In the genomic region with DNA sequence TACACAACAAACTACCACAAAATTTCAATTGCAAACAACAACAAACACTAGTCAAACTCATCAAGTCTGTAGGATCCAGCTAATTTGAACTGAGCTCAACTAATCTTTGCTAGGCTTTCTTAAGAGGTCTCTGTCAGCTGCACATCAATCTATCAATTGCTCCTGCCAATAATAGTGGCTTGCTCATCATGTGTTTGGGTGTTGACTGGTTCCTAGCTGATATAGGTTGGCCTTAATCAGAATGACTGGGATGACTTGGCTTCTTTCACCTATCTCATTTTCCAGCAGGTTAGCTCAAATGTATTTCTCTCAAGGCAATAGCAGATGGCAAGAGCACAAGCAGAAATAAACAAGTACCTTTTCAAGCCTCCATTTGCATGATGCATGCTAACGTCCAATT, we compare ENCODE assay signal across 16 cellular contexts.
DNase-seq lines count a peak whose midpoint lies in the region; ATAC-seq, FAIRE-seq and TF ChIP-seq lines count a peak whose summit lies in the region.
"Had no signal": no experiment of that assay in that cellular context is flagged by ENCODE, and none has a peak within 500 bp of the region (broad histone marks: within the 10 kb centered on the region; RNA-seq: fewer than 3 reads in every experiment).

No MANE protein-coding gene starts in this region.

- no peak for TF ChIP-seq CTCF in WTC11 (IDR thresholded peaks at IDR 0.05)

- H3K9me3 Mint-ChIP-seq in WTC11 = peaks cover 13% of the 10 kb centered on the region

- no peak for ATAC-seq in WTC11
- ATAC-seq: GM12878 had no signal

- no peak overlapping the region for H3K4me3 Mint-ChIP-seq in WTC11
- H3K4me3 Mint-ChIP-seq: CD14-positive monocyte; CD4-positive, alpha-beta memory T cell had no signal

- H3K4me1 Mint-ChIP-seq in WTC11 = 0 out of 2 replicates have a peak, but pooled peaks cover 5% of the 10 kb centered on the region
- H3K4me1 Mint-ChIP-seq: CD14-positive monocyte; CD4-positive, alpha-beta memory T cell had no signal

- no peaks in the 10 kb centered on the region for H3K27me3 Mint-ChIP-seq in WTC11 (ENCODE audit: low read depth)

- DNase-seq in DMS 273 (lab: John Stamatoyannopoulos, UW; ENCODE audit: unreplicated experiment) (peak; percentile 88), NCI-H2171 (lab: John Stamatoyannopoulos, UW) (peak; percentile 39), NCI-H524 treated with DMSO at 0.1 percent for 48 hours (lab: John Stamatoyannopoulos, UW) (peak; percentile 44), erythroblast (lab: John Stamatoyannopoulos, UW) (peak; percentile 66 to 73), mesenteric fat pad (ENCODE audit: low spot score) (no peak), GM12891 (ENCODE audit: insufficient read length, low spot score) (no peak), WTC11 (ENCODE audit: low spot score) (no peak)
- DNase-seq: 8988T; CD4-positive, alpha-beta memory T cell; DMS53; DND-41; EL; GM23248 had no signal

- POLR2A ChIA-PET in WTC11 (lab: Charles Lee) = no interaction called here

- CTCF ChIA-PET in WTC11 (lab: Charles Lee) = interaction anchor here (1.1 to 1.5 kb wide), 2 partner anchors 57 to 73 kb away, joined by 3 to 4 read pairs; no protein-coding TSS in a partner anchor

- no peak overlapping the region for H3K27ac Mint-ChIP-seq in WTC11
- H3K27ac Mint-ChIP-seq: CD4-positive, alpha-beta memory T cell had no signal

- TF ChIP-seq POLR2A in erythroblast (IDR thresholded peaks at IDR 0.05; ENCODE audit: low read length) (no peak), GM12891 (IDR thresholded peaks at IDR 0.05; ENCODE audit: low read depth, low read length) (no peak)

- H3K36me3 Mint-ChIP-seq in WTC11 = no peaks in the 10 kb centered on the region
- H3K36me3 Mint-ChIP-seq: CD14-positive monocyte; CD4-positive, alpha-beta memory T cell had no signal

- no peak for FAIRE-seq in GM12891 (lab: Jason Lieb, UNC)
- FAIRE-seq: GM12878, GM19239 had no signal

TF ChIP-seq in GM12891, 5 proteins besides CTCF, POLR2A, EP300 and RAD21:
- TF ChIP-seq POLR2AphosphoS5 (IDR thresholded peaks at IDR 0.05; ENCODE audit: low read depth, low read length) (no peak), POU2F2 (IDR thresholded peaks at IDR 0.05; ENCODE audit: low read depth, low read length) (no peak), SPI1 (IDR thresholded peaks at IDR 0.05; ENCODE audit: low read depth, low read length) (no peak), PAX5 (IDR thresholded peaks at IDR 0.05; ENCODE audit: insufficient read depth, low read length, severe bottlenecking) (no peak), TAF1 (IDR thresholded peaks at IDR 0.05; ENCODE audit: low read depth, low read length) (no peak)
TF ChIP-seq in GM12891: peak in this region for 0.

TF ChIP-seq in WTC11, 78 proteins besides CTCF, POLR2A, EP300 and RAD21 (continues in another document):
- TF ChIP-seq NFATC4 (CRISPR knock-in tag; IDR thresholded peaks at IDR 0.05) (no peak), EMX1 (CRISPR knock-in tag; IDR thresholded peaks at IDR 0.05) (no peak), SOX15 (CRISPR knock-in tag; IDR thresholded peaks at IDR 0.05) (no peak), RORB (CRISPR knock-in tag; IDR thresholded peaks at IDR 0.05) (no peak), TEAD4 (CRISPR knock-in tag; IDR thresholded peaks at IDR 0.05) (no peak), IRF2 (CRISPR knock-in tag; IDR thresholded peaks at IDR 0.05; ENCODE audit: borderline replicate concordance, low read depth) (no peak), ESRRA (CRISPR knock-in tag; IDR thresholded peaks at IDR 0.05; ENCODE audit: borderline replicate concordance) (no peak), ZNF232 (CRISPR knock-in tag; IDR thresholded peaks at IDR 0.05) (no peak), ATF1 (CRISPR knock-in tag; IDR thresholded peaks at IDR 0.05) (no peak), JAZF1 (CRISPR knock-in tag; IDR thresholded peaks at IDR 0.05) (no peak), OVOL2 (CRISPR knock-in tag; IDR thresholded peaks at IDR 0.05; ENCODE audit: borderline replicate concordance) (no peak), FOXK1 (CRISPR knock-in tag; IDR thresholded peaks at IDR 0.05) (no peak), TEAD1 (CRISPR knock-in tag; IDR thresholded peaks at IDR 0.05) (no peak)
- TF ChIP-seq, protein P1, sequence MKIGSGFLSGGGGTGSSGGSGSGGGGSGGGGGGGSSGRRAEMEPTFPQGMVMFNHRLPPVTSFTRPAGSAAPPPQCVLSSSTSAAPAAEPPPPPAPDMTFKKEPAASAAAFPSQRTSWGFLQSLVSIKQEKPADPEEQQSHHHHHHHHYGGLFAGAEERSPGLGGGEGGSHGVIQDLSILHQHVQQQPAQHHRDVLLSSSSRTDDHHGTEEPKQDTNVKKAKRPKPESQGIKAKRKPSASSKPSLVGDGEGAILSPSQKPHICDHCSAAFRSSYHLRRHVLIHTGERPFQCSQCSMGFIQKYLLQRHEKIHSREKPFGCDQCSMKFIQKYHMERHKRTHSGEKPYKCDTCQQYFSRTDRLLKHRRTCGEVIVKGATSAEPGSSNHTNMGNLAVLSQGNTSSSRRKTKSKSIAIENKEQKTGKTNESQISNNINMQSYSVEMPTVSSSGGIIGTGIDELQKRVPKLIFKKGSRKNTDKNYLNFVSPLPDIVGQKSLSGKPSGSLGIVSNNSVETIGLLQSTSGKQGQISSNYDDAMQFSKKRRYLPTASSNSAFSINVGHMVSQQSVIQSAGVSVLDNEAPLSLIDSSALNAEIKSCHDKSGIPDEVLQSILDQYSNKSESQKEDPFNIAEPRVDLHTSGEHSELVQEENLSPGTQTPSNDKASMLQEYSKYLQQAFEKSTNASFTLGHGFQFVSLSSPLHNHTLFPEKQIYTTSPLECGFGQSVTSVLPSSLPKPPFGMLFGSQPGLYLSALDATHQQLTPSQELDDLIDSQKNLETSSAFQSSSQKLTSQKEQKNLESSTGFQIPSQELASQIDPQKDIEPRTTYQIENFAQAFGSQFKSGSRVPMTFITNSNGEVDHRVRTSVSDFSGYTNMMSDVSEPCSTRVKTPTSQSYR (CRISPR knock-in tag; IDR thresholded peaks at IDR 0.05) = no peak
- TF ChIP-seq, protein P2, sequence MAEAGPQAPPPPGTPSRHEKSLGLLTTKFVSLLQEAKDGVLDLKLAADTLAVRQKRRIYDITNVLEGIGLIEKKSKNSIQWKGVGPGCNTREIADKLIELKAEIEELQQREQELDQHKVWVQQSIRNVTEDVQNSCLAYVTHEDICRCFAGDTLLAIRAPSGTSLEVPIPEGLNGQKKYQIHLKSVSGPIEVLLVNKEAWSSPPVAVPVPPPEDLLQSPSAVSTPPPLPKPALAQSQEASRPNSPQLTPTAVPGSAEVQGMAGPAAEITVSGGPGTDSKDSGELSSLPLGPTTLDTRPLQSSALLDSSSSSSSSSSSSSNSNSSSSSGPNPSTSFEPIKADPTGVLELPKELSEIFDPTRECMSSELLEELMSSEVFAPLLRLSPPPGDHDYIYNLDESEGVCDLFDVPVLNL (CRISPR knock-in tag; IDR thresholded peaks at IDR 0.05; ENCODE audit: borderline replicate concordance, low read depth) = no peak
- TF ChIP-seq, protein P3, sequence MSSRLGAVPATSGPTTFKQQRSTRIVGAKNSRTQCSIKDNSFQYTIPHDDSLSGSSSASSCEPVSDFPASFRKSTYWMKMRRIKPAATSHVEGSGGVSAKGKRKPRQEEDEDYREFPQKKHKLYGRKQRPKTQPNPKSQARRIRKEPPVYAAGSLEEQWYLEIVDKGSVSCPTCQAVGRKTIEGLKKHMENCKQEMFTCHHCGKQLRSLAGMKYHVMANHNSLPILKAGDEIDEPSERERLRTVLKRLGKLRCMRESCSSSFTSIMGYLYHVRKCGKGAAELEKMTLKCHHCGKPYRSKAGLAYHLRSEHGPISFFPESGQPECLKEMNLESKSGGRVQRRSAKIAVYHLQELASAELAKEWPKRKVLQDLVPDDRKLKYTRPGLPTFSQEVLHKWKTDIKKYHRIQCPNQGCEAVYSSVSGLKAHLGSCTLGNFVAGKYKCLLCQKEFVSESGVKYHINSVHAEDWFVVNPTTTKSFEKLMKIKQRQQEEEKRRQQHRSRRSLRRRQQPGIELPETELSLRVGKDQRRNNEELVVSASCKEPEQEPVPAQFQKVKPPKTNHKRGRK (CRISPR knock-in tag; IDR thresholded peaks at IDR 0.05; ENCODE audit: borderline replicate concordance) = no peak
- TF ChIP-seq, protein P4, sequence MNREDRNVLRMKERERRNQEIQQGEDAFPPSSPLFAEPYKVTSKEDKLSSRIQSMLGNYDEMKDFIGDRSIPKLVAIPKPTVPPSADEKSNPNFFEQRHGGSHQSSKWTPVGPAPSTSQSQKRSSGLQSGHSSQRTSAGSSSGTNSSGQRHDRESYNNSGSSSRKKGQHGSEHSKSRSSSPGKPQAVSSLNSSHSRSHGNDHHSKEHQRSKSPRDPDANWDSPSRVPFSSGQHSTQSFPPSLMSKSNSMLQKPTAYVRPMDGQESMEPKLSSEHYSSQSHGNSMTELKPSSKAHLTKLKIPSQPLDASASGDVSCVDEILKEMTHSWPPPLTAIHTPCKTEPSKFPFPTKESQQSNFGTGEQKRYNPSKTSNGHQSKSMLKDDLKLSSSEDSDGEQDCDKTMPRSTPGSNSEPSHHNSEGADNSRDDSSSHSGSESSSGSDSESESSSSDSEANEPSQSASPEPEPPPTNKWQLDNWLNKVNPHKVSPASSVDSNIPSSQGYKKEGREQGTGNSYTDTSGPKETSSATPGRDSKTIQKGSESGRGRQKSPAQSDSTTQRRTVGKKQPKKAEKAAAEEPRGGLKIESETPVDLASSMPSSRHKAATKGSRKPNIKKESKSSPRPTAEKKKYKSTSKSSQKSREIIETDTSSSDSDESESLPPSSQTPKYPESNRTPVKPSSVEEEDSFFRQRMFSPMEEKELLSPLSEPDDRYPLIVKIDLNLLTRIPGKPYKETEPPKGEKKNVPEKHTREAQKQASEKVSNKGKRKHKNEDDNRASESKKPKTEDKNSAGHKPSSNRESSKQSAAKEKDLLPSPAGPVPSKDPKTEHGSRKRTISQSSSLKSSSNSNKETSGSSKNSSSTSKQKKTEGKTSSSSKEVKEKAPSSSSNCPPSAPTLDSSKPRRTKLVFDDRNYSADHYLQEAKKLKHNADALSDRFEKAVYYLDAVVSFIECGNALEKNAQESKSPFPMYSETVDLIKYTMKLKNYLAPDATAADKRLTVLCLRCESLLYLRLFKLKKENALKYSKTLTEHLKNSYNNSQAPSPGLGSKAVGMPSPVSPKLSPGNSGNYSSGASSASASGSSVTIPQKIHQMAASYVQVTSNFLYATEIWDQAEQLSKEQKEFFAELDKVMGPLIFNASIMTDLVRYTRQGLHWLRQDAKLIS (CRISPR knock-in tag; IDR thresholded peaks at IDR 0.05; ENCODE audit: borderline replicate concordance) = no peak
- TF ChIP-seq, protein P5, sequence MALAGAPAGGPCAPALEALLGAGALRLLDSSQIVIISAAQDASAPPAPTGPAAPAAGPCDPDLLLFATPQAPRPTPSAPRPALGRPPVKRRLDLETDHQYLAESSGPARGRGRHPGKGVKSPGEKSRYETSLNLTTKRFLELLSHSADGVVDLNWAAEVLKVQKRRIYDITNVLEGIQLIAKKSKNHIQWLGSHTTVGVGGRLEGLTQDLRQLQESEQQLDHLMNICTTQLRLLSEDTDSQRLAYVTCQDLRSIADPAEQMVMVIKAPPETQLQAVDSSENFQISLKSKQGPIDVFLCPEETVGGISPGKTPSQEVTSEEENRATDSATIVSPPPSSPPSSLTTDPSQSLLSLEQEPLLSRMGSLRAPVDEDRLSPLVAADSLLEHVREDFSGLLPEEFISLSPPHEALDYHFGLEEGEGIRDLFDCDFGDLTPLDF (CRISPR knock-in tag; IDR thresholded peaks at IDR 0.05) = no peak

Comparison
In these comparisons a context has a peak if more than half of its experiments do, and no peak if none do; other contexts are left out.
1. DNase-seq: peak in DMS 273 (single experiment), NCI-H2171 (single experiment), NCI-H524 treated with DMSO at 0.1 percent for 48 hours (single experiment) and erythroblast (2 of 2); none in mesenteric fat pad (single experiment), GM12891 (single experiment) and WTC11 (single experiment).